8 cellular contexts compared by ENCODE assay signal in genomic region chr2:137947714-137948336, GRCh38. TPM values are rescaled to one million over a fixed set of nuclear protein-coding genes. Genes with fewer than 3 reads are reported as not detected.
DNase-seq lines count a peak whose midpoint lies in the region; ATAC-seq and TF ChIP-seq lines count a peak whose summit lies in the region.

No MANE protein-coding gene starts in this region.

- H2AFZ ChIP-seq in Loucy (ENCODE audit: low read length) (no peak overlapping the region), SK-N-SH (ENCODE audit: low read depth) (no peak overlapping the region)

- in situ Hi-C loops in GM13977 (cut with MboI; ENCODE audit: low pct_unique_long_range_greater_than_20kb, low sequenced_read_pairs, unreplicated experiment) = loop anchor here (10.0 kb wide), 1 partner anchor 147 kb away; no protein-coding TSS in a partner anchor

- 60% methylated on average over 4 of the region's 4 CpGs for WGBS in SK-N-SH (ENCODE audit: low lambda C conversion rate)

- POLR2A ChIA-PET in SK-N-SH (lab: Yijun Ruan, JAX) = no interaction called here

- H3K9me2 ChIP-seq in Loucy (replicated peaks; ENCODE audit: low read depth, low read length) (no peaks in the 10 kb centered on the region), SK-N-SH (no peaks in the 10 kb centered on the region)

- TF ChIP-seq EP300 in SK-N-SH (IDR thresholded peaks at IDR 0.05; ENCODE audit: borderline replicate concordance in 1 of 2, low read depth in 1 of 2, low read length in 1 of 2) = no peak

- H3F3A ChIP-seq in Loucy (ENCODE audit: low read depth) = no peaks in the 10 kb centered on the region
- no peaks in the 10 kb centered on the region for H3F3A ChIP-seq in SK-N-SH (replicated peaks; ENCODE audit: insufficient read depth)

- intact Hi-C loops in left lung (cut with DNase I) = loop anchor here in 1 of 2 donors (10.0 kb wide), 1 partner anchor 147 kb away; no protein-coding TSS in a partner anchor

- TF ChIP-seq RAD21 in SK-N-SH (IDR thresholded peaks at IDR 0.05; ENCODE audit: low read length) = peak; percentile 85

- H3K79me2 ChIP-seq in Loucy (ENCODE audit: insufficient read depth, low read length) (no peaks in the 10 kb centered on the region), SK-N-SH (ENCODE audit: insufficient read depth) (no peaks in the 10 kb centered on the region)

- H3K36me3 ChIP-seq in Loucy (ENCODE audit: insufficient read depth, low read length) = no peaks in the 10 kb centered on the region
- no peaks in the 10 kb centered on the region for H3K36me3 ChIP-seq in SK-N-SH (replicated peaks in 1 of 2; ENCODE audit: control insufficient read depth in 1 of 2, insufficient read depth in 2 of 2, low read length in 1 of 2)
- H3K36me3 ChIP-seq in left lung = no peaks in the 10 kb centered on the region

- H3K4me2 ChIP-seq in Loucy (ENCODE audit: low read depth, low read length, poor library complexity, severe bottlenecking) (no peak overlapping the region), SK-N-SH (no peak overlapping the region)

- H3K9ac ChIP-seq in Loucy (ENCODE audit: low read depth, low read length, poor library complexity, severe bottlenecking) (no peak overlapping the region), SK-N-SH (no peak overlapping the region)

- peak; percentile 60 for TF ChIP-seq CTCF in GM13977 (IDR thresholded peaks at IDR 0.05; ENCODE audit: extremely low read depth, insufficient read depth, missing control alignments)
- peak; percentile 65 for TF ChIP-seq CTCF in Loucy (conservative IDR thresholded peaks at IDR 0.05; ENCODE audit: low read length)
- peak; percentile 81 for TF ChIP-seq CTCF in SK-N-SH (IDR thresholded peaks at IDR 0.05)
- TF ChIP-seq CTCF in left lung (IDR thresholded peaks at IDR 0.05) = peak; percentile 31 to 60

- ATAC-seq in left lung = peak; percentile 93

- H4K20me1 ChIP-seq in Loucy (ENCODE audit: insufficient read depth, low read length, poor library complexity, severe bottlenecking) = no peaks in the 10 kb centered on the region
- no peaks in the 10 kb centered on the region for H4K20me1 ChIP-seq in SK-N-SH (ENCODE audit: insufficient read depth)

- CTCF ChIA-PET in SK-N-SH (lab: Yijun Ruan, JAX) = interaction anchor here (0.5 to 3.2 kb wide), 20 partner anchors 9 to 1803 kb away, joined by 3 to 21 read pairs (median 4); partner anchors contain the start of gene HNMT

- DNase-seq in AG08395 (ENCODE audit: low spot score) = peak; percentile 74
- peak; percentile 12 for DNase-seq in GM13977 (ENCODE audit: low spot score)
- peak; percentile 32 for DNase-seq in SK-N-SH
- peak in 45 of 61 donors; percentile 1 to 74 (median 16) for DNase-seq in caudate nucleus (lab: John Stamatoyannopoulos, UW)
- peak in 1 of 2 donors; percentile 71 for DNase-seq in left lung
- DNase-seq in stimulated activated CD8-positive, alpha-beta memory T cell treated with anti-CD3 and anti-CD28 coated beads, Interleukin-4, amount 100 ng/mL, for 24 hours (ENCODE audit: low read depth) = peak; percentile 6
- DNase-seq in central memory CD4-positive, alpha-beta T cell = no peak

- H3K4me3 ChIP-seq in Loucy (ENCODE audit: low read length, poor library complexity, severe bottlenecking) (no peak overlapping the region), SK-N-SH (ENCODE audit: low read depth in 2 of 2, low read length in 1 of 2) (no peak overlapping the region), left lung (no peak overlapping the region)

- H3K27me3 ChIP-seq in Loucy (ENCODE audit: insufficient read depth, low read length, poor library complexity, severe bottlenecking) (no peaks in the 10 kb centered on the region), SK-N-SH (ENCODE audit: insufficient read depth) (no peaks in the 10 kb centered on the region), left lung (no peaks in the 10 kb centered on the region)

- H3K9me3 ChIP-seq in Loucy (ENCODE audit: insufficient read depth, low read depth, low read length) (no peaks in the 10 kb centered on the region), SK-N-SH (no peaks in the 10 kb centered on the region), left lung (no peaks in the 10 kb centered on the region)

- H3K4me1 ChIP-seq in Loucy (ENCODE audit: insufficient read depth, low read length, poor library complexity, severe bottlenecking) (no peaks in the 10 kb centered on the region), SK-N-SH (ENCODE audit: control insufficient read depth in 1 of 2, insufficient read depth in 2 of 2, low read depth in 1 of 2, low read length in 1 of 2) (no peaks in the 10 kb centered on the region; a peak in 1 of 4 replicates), left lung (no peaks in the 10 kb centered on the region)

- H3K27ac ChIP-seq in SK-N-SH (ENCODE audit: low read depth in 2 of 2, low read length in 1 of 2) (no peak overlapping the region), caudate nucleus (ENCODE audit: low read depth, low read length) (no peak overlapping the region), left lung (no peak overlapping the region)

TF ChIP-seq in SK-N-SH, 30 proteins besides CTCF, POLR2A, EP300 and RAD21:
- TF ChIP-seq YY1 (IDR thresholded peaks at IDR 0.05; ENCODE audit: low read depth) = 0 out of 2 replicates have a peak, but pooled peaks have one; percentile 22
- TF ChIP-seq SMC3 (IDR thresholded peaks at IDR 0.05; ENCODE audit: low read depth, low read length) = peak; percentile 83
- no peak for TF ChIP-seq NRF1 (IDR thresholded peaks at IDR 0.05; ENCODE audit: low read depth, low read length)
TF ChIP-seq in SK-N-SH: peak in this region for 2.

RNA-seq across cellular contexts. Expression of gene HNMT, which starts 16.4 kb away (rescaled TPM):
- 1.8 and 2.5 TPM in 2 replicates for polyA plus RNA-seq in SK-N-SH (2012; rRNA removed)
- polyA plus RNA-seq in SK-N-SH (2012; cell fraction: cytosol; rRNA removed) = 2.9 and 3.4 TPM in 2 replicates
- 0.69 and 1.3 TPM in 2 replicates for polyA plus RNA-seq in SK-N-SH (2012; cell fraction: nucleus; rRNA removed)
- 10 to 100 TPM; 53.0 to 61.9 TPM for total RNA-seq in left lung
